In the genomic region with DNA sequence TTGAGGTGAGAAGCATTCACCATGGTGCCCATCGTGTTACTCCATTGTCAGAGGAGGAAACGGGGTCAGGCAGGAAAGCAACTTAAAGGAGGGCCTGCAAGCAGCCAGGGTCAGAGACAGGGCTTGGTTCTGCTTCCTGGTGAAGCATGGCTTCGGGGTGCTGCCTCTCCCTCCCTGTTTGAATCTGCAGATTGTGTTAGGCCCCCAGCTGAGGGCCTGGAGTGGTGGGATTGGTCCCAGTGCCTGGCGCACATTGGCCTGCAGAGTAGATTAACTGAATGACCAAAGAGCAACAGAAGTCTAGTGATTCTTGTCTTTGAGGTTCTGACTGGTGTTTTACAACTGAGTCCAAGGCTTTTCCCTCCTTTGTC, we compare ENCODE assay signal across 10 cellular contexts. TPM values are rescaled to one million over a fixed set of nuclear protein-coding genes. Genes with fewer than 3 reads are reported as not detected.
DNase-seq lines count a peak whose midpoint lies in the region; ATAC-seq and TF ChIP-seq lines count a peak whose summit lies in the region.
"Had no signal": no experiment of that assay in that cellular context is flagged by ENCODE, and none has a peak within 500 bp of the region (broad histone marks: within the 10 kb centered on the region; RNA-seq: fewer than 3 reads in every experiment).

No MANE protein-coding gene starts in this region.

- H3K4me3 Mint-ChIP-seq in T-helper 2 cell treated with Interferon-gamma antibody and Interleukin-4, amounts not matched to agents 5 μg/mL and 100 μg/mL, for 36 hours: peak overlapping the region; percentile 72
- no peak overlapping the region for H3K4me3 Mint-ChIP-seq in stimulated activated memory B cell treated with anti-CD40 and anti-IgM and Interleukin-4, amounts not matched to agents 10 μg/mL and 1 μg/mL and 100 μg/mL, for 72 hours
- no peak overlapping the region for H3K4me3 Mint-ChIP-seq in CD14-positive monocyte

- no peaks in the 10 kb centered on the region for H3K27me3 ChIP-seq in dorsolateral prefrontal cortex
- H3K27me3 ChIP-seq: suprapubic skin had no signal

- peaks cover 1% of the 10 kb centered on the region for H3K36me3 Mint-ChIP-seq in T-helper 2 cell treated with Interferon-gamma antibody and Interleukin-4, amounts not matched to agents 5 μg/mL and 100 μg/mL, for 36 hours (ENCODE audit: low read depth)
- H3K36me3 Mint-ChIP-seq in stimulated activated memory B cell treated with anti-CD40 and anti-IgM and Interleukin-4, amounts not matched to agents 10 μg/mL and 1 μg/mL and 100 μg/mL, for 72 hours: peaks cover 2% of the 10 kb centered on the region
- H3K36me3 Mint-ChIP-seq in CD14-positive monocyte: no peaks in the 10 kb centered on the region

- peak overlapping the region; percentile 50 for H3K27ac Mint-ChIP-seq in T-helper 2 cell treated with Interferon-gamma antibody and Interleukin-4, amounts not matched to agents 5 μg/mL and 100 μg/mL, for 36 hours
- H3K27ac Mint-ChIP-seq in stimulated activated memory B cell treated with anti-CD40 and anti-IgM and Interleukin-4, amounts not matched to agents 10 μg/mL and 1 μg/mL and 100 μg/mL, for 72 hours: peak overlapping the region; percentile 7
- no peak overlapping the region for H3K27ac Mint-ChIP-seq in CD14-positive monocyte

- H3K4me3 ChIP-seq in dorsolateral prefrontal cortex: peak overlapping the region in 12 of 59 donors; percentile 12 to 84 (median 80)
- H3K4me3 ChIP-seq: suprapubic skin had no signal

- DNase-seq in T-helper 2 cell treated with Interferon-gamma antibody and Interleukin-4, amounts not matched to agents 5 μg/mL and 100 μg/mL, for 36 hours (ENCODE audit: low spot score): no peak
- DNase-seq in T-helper 2 cell (no peak), dorsolateral prefrontal cortex (no peak), CD14-positive monocyte (ENCODE audit: low spot score) (no peak)
- DNase-seq: NK-92 treated with Interleukin-12 subunit alpha and Interleukin-12 subunit beta, amount 100 ng/mL, for 24 hours had no signal

- intact Hi-C loops in dorsolateral prefrontal cortex (cut with DNase I): no loop called here
- intact Hi-C loops in CD14-positive monocyte (cut with micrococcal nuclease): no loop called here

- H3K27me3 Mint-ChIP-seq in T-helper 2 cell treated with Interferon-gamma antibody and Interleukin-4, amounts not matched to agents 5 μg/mL and 100 μg/mL, for 36 hours (ENCODE audit: low read depth): no peaks in the 10 kb centered on the region
- H3K27me3 Mint-ChIP-seq in stimulated activated memory B cell treated with anti-CD40 and anti-IgM and Interleukin-4, amounts not matched to agents 10 μg/mL and 1 μg/mL and 100 μg/mL, for 72 hours: no peaks in the 10 kb centered on the region
- H3K27me3 Mint-ChIP-seq in CD14-positive monocyte (ENCODE audit: low read depth in 3 of 3): peaks cover 7 to 24% (median 18%) of the 10 kb centered on the region in 3 donors

- H3K4me1 Mint-ChIP-seq in T-helper 2 cell treated with Interferon-gamma antibody and Interleukin-4, amounts not matched to agents 5 μg/mL and 100 μg/mL, for 36 hours (ENCODE audit: low read depth): peaks cover 15% of the 10 kb centered on the region
- H3K4me1 Mint-ChIP-seq in stimulated activated memory B cell treated with anti-CD40 and anti-IgM and Interleukin-4, amounts not matched to agents 10 μg/mL and 1 μg/mL and 100 μg/mL, for 72 hours: peaks cover 44% of the 10 kb centered on the region
- H3K4me1 Mint-ChIP-seq in CD14-positive monocyte: peaks cover 43% of the 10 kb centered on the region

- H3K9me3 Mint-ChIP-seq in T-helper 2 cell treated with Interferon-gamma antibody and Interleukin-4, amounts not matched to agents 5 μg/mL and 100 μg/mL, for 36 hours: no peaks in the 10 kb centered on the region
- no peaks in the 10 kb centered on the region for H3K9me3 Mint-ChIP-seq in stimulated activated memory B cell treated with anti-CD40 and anti-IgM and Interleukin-4, amounts not matched to agents 10 μg/mL and 1 μg/mL and 100 μg/mL, for 72 hours
- H3K9me3 Mint-ChIP-seq in CD14-positive monocyte: peaks cover 0 to 6% (median 0%) of the 10 kb centered on the region in 7 donors
- H3K9me3 Mint-ChIP-seq: activated naive CD4-positive, alpha-beta T cell treated with anti-CD3 and anti-CD28 coated beads, Interleukin-2, amount 50 U/mL, for 72 hours had no signal

- TF ChIP-seq CTCF in dorsolateral prefrontal cortex (IDR thresholded peaks at IDR 0.05 in 54 of 56, conservative IDR thresholded peaks at IDR 0.05 in 2 of 56; ENCODE audit: low read depth in 1 of 56, partially characterized antibody in 56 of 56): no peak
- TF ChIP-seq CTCF in CD14-positive monocyte (IDR thresholded peaks at IDR 0.05): no peak

- peak overlapping the region in 50 of 59 donors; percentile 15 to 99 (median 96) for H3K27ac ChIP-seq in dorsolateral prefrontal cortex
- H3K27ac ChIP-seq: suprapubic skin had no signal

- no peak for ATAC-seq in stimulated activated memory B cell treated with anti-CD40 and anti-IgM and Interleukin-4, amounts not matched to agents 10 μg/mL and 1 μg/mL and 100 μg/mL, for 72 hours
- no peak for ATAC-seq in HG02938 (IDR thresholded peaks at IDR 0.05; ENCODE audit: unreplicated experiment)
- ATAC-seq: activated naive CD4-positive, alpha-beta T cell treated with anti-CD3 and anti-CD28 coated beads, Interleukin-2, amount 50 U/mL, for 72 hours; esophagus mucosa had no signal

RNA-seq across cellular contexts. Expression of gene SOX12, which starts 4.0 kb away (rescaled TPM):
- total RNA-seq in dorsolateral prefrontal cortex: 10 to 100 TPM in 119 of 120 experiments, 1 to 10 TPM in 1; 9.9 to 24.9 (median 16.7) TPM
- under 1 TPM; 0.03 to 0.12 TPM for polyA plus RNA-seq in CD14-positive monocyte

RNA-seq across cellular contexts. Expression of gene NRSN2, which starts 17.6 kb away (rescaled TPM):
- 100 to 1,000 TPM in 114 of 120 experiments, 10 to 100 TPM in 6; 80.4 to 268 (median 159) TPM for total RNA-seq in dorsolateral prefrontal cortex
- under 1 TPM; 0.09 to 0.56 TPM for polyA plus RNA-seq in CD14-positive monocyte

RNA-seq across cellular contexts. Expression of gene ZCCHC3, which starts 31.9 kb away (rescaled TPM):
- 10 to 100 TPM in 119 of 120 experiments, 1 to 10 TPM in 1; 9.8 to 20.7 (median 14.3) TPM for total RNA-seq in dorsolateral prefrontal cortex
- 1 to 10 TPM; 4.5 to 5.6 TPM for polyA plus RNA-seq in CD14-positive monocyte

RNA-seq across cellular contexts. Expression of gene C20orf96, which starts 38.8 kb away (rescaled TPM):
- total RNA-seq in dorsolateral prefrontal cortex: 10 to 100 TPM in 87 of 120 experiments, 1 to 10 TPM in 33; 5.9 to 19.2 (median 12.2) TPM
- under 1 TPM; 0.28 to 0.88 TPM for polyA plus RNA-seq in CD14-positive monocyte

RNA-seq across cellular contexts. Expression of gene TRIB3, which starts 51.2 kb away (rescaled TPM):
- 1 to 10 TPM in 119 of 120 experiments, under 1 TPM in 1; 0.77 to 7.6 (median 3.4) TPM for total RNA-seq in dorsolateral prefrontal cortex
- polyA plus RNA-seq in CD14-positive monocyte: 1 to 10 TPM; 8.0 to 9.4 TPM

Comparison
In these comparisons a context has a peak if more than half of its experiments do, and no peak if none do; other contexts are left out.
1. H3K27ac Mint-ChIP-seq: peak in T-helper 2 cell treated with Interferon-gamma antibody and Interleukin-4, amounts not matched to agents 5 μg/mL and 100 μg/mL, for 36 hours (single experiment) and stimulated activated memory B cell treated with anti-CD40 and anti-IgM and Interleukin-4, amounts not matched to agents 10 μg/mL and 1 μg/mL and 100 μg/mL, for 72 hours (single experiment); none in CD14-positive monocyte (0 of 7).